ENCODE assay signal across 24 cellular contexts in genomic region chr12:65248656-65249633, GRCh38. TPM values are rescaled to one million over a fixed set of nuclear protein-coding genes. Genes with fewer than 3 reads are reported as not detected.
DNase-seq lines count a peak whose midpoint lies in the region; ATAC-seq and TF ChIP-seq lines count a peak whose summit lies in the region.
"Had no signal": no experiment of that assay in that cellular context is flagged by ENCODE, and none has a peak within 500 bp of the region (broad histone marks: within the 10 kb centered on the region; RNA-seq: fewer than 3 reads in every experiment).

No MANE protein-coding gene starts in this region.

- no peak overlapping the region for H3K4me3 ChIP-seq in foreskin fibroblast (ENCODE audit: low read depth in 1 of 2, low read length in 2 of 2)
- H3K4me3 ChIP-seq: esophagus muscularis mucosa, ovary, right lobe of liver had no signal

- peaks cover 14% of the 10 kb centered on the region for H3K4me1 Mint-ChIP-seq in activated T-cell treated with anti-CD3 and anti-CD28 coated beads, Interleukin-2, amount 50 U/mL, for 4 hours (ENCODE audit: low read depth)
- H3K4me1 Mint-ChIP-seq in chondrocyte (ENCODE audit: low read depth): no peaks in the 10 kb centered on the region
- peaks cover 16% of the 10 kb centered on the region for H3K4me1 Mint-ChIP-seq in stimulated activated naive CD8-positive, alpha-beta T cell treated with anti-CD3 and anti-CD28 coated beads, Interleukin-15, amount 100 ng/mL, for 72 hours
- H3K4me1 Mint-ChIP-seq: H9, mesothelial cell of epicardium had no signal

- TF ChIP-seq CTCF in chondrocyte (IDR thresholded peaks at IDR 0.05) (no peak), foreskin fibroblast (IDR thresholded peaks at IDR 0.05; ENCODE audit: low read depth, low read length) (no peak)

- no peaks in the 10 kb centered on the region for H3K9me3 Mint-ChIP-seq in activated T-cell treated with anti-CD3 and anti-CD28 coated beads, Interleukin-2, amount 50 U/mL, for 4 hours
- no peaks in the 10 kb centered on the region for H3K9me3 Mint-ChIP-seq in chondrocyte (ENCODE audit: low read depth)
- peaks cover 0 to 5% of the 10 kb centered on the region in 2 donors for H3K9me3 Mint-ChIP-seq in stimulated activated naive CD8-positive, alpha-beta T cell treated with anti-CD3 and anti-CD28 coated beads, Interleukin-15, amount 100 ng/mL, for 72 hours
- H3K9me3 Mint-ChIP-seq: H9; mesothelial cell of epicardium; natural killer cell treated with Interleukin-12 subunit alpha and Interleukin-12 subunit beta and Interleukin-15 and Interleukin-18, amount 100 ng/mL, for 72 hours had no signal

- H3K27ac Mint-ChIP-seq in chondrocyte (ENCODE audit: unreplicated experiment): peak overlapping the region; percentile 8
- peak overlapping the region in 1 of 2 donors; percentile 44 for H3K27ac Mint-ChIP-seq in stimulated activated naive CD8-positive, alpha-beta T cell treated with anti-CD3 and anti-CD28 coated beads, Interleukin-15, amount 100 ng/mL, for 72 hours
- H3K27ac Mint-ChIP-seq: mesothelial cell of epicardium; natural killer cell treated with Interleukin-12 subunit alpha and Interleukin-12 subunit beta and Interleukin-15 and Interleukin-18, amount 100 ng/mL, for 72 hours had no signal

- peak; percentile 7 for DNase-seq in stimulated activated CD4-positive, alpha-beta T cell treated with anti-CD3 and anti-CD28 coated beads, Interleukin-15, amount 100 ng/mL, for 24 hours
- no peak for DNase-seq in stimulated activated CD4-positive, alpha-beta T cell treated with anti-CD3 and anti-CD28 coated beads, Interleukin-1b, Interleukin-23, amount 100 ng/mL, for 48 hours
- no peak for DNase-seq in activated T-cell treated with anti-CD3 and anti-CD28 coated beads, Interleukin-2, amount 50 U/mL, for 4 hours
- no peak for DNase-seq in chondrocyte (ENCODE audit: low spot score)
- peak in 1 of 2 donors; percentile 12 for DNase-seq in stimulated activated naive CD8-positive, alpha-beta T cell treated with anti-CD3 and anti-CD28 coated beads, Interleukin-15, amount 100 ng/mL, for 72 hours
- DNase-seq in activated gamma-delta T cell treated with Interleukin-2 at 50 U/mL for 16 hours: no peak
- no peak for DNase-seq in foreskin fibroblast
- DNase-seq: activated effector memory CD4-positive, alpha-beta T cell treated with Interleukin-2 at 50 U/mL for 16 hours; aorta; BE2C; cerebellar nuclear complex; effector memory CD4-positive, alpha-beta T cell; H9; left colon; NCI-H187; NCI-H748 treated with DMSO at 0.1 percent for 48 hours; ovary; right lobe of liver; SHP77 had no signal

- peaks cover 16% of the 10 kb centered on the region for H3K36me3 Mint-ChIP-seq in activated T-cell treated with anti-CD3 and anti-CD28 coated beads, Interleukin-2, amount 50 U/mL, for 4 hours (ENCODE audit: insufficient read depth)
- H3K36me3 Mint-ChIP-seq in chondrocyte (ENCODE audit: low read depth): peaks cover 16% of the 10 kb centered on the region

- ATAC-seq in activated T-cell treated with anti-CD3 and anti-CD28 coated beads, Interleukin-2, amount 50 U/mL, for 4 hours: peak; percentile 79 to 81
- peak; percentile 85 for ATAC-seq in stimulated activated naive CD8-positive, alpha-beta T cell treated with anti-CD3 and anti-CD28 coated beads, Interleukin-15, amount 100 ng/mL, for 72 hours
- ATAC-seq: left colon, right lobe of liver had no signal

- H3K27me3 Mint-ChIP-seq in activated T-cell treated with anti-CD3 and anti-CD28 coated beads, Interleukin-2, amount 50 U/mL, for 4 hours (ENCODE audit: low read depth): no peaks in the 10 kb centered on the region
- no peaks in the 10 kb centered on the region for H3K27me3 Mint-ChIP-seq in chondrocyte (ENCODE audit: low read depth)
- no peaks in the 10 kb centered on the region for H3K27me3 Mint-ChIP-seq in stimulated activated naive CD8-positive, alpha-beta T cell treated with anti-CD3 and anti-CD28 coated beads, Interleukin-15, amount 100 ng/mL, for 72 hours
- H3K27me3 Mint-ChIP-seq: natural killer cell treated with Interleukin-12 subunit alpha and Interleukin-12 subunit beta and Interleukin-15 and Interleukin-18, amount 100 ng/mL, for 72 hours had no signal

- no peak overlapping the region for H3K4me3 Mint-ChIP-seq in activated T-cell treated with anti-CD3 and anti-CD28 coated beads, Interleukin-2, amount 50 U/mL, for 4 hours
- no peak overlapping the region for H3K4me3 Mint-ChIP-seq in chondrocyte (ENCODE audit: unreplicated experiment)
- peak overlapping the region in 1 of 2 donors; percentile 42 for H3K4me3 Mint-ChIP-seq in stimulated activated naive CD8-positive, alpha-beta T cell treated with anti-CD3 and anti-CD28 coated beads, Interleukin-15, amount 100 ng/mL, for 72 hours
- H3K4me3 Mint-ChIP-seq: H9; mesothelial cell of epicardium; natural killer cell treated with Interleukin-12 subunit alpha and Interleukin-12 subunit beta and Interleukin-15 and Interleukin-18, amount 100 ng/mL, for 72 hours had no signal

RNA-seq across cellular contexts. Expression of gene MSRB3, which starts 29.5 kb away (rescaled TPM):
- under 1 TPM; 0.05 to 0.24 (median 0.10) TPM for total RNA-seq in activated T-cell treated with anti-CD3 and anti-CD28 coated beads, Interleukin-2, amount 50 U/mL, for 4 hours
- total RNA-seq in chondrocyte: 104 to 160 TPM (median 158 TPM) in 3 replicates
- total RNA-seq: HT-29, OCI-LY7 had no signal

Comparison
In these comparisons a context has a peak if more than half of its experiments do, and no peak if none do; other contexts are left out.
1. RNA of gene MSRB3, which starts 29.5 kb away (total RNA-seq): 104 to 160 TPM in chondrocyte; 0.05 to 0.24 TPM in activated T-cell treated with anti-CD3 and anti-CD28 coated beads, Interleukin-2, amount 50 U/mL, for 4 hours; every median in the first group is over 10 times any median in the second.